Comparison of ENCODE assay signal across 11 cellular contexts in genomic region chr10:129992356-129992755, GRCh38.
"Had no signal": no experiment of that assay in that cellular context is flagged by ENCODE, and none has a peak within 500 bp of the region (broad histone marks: within the 10 kb centered on the region; RNA-seq: fewer than 3 reads in every experiment).

No MANE protein-coding gene starts in this region.

- ATAC-seq: GM23338, HCT116 had no signal

- H3K4me2 ChIP-seq: GM23338 had no signal

- H3K4me1 ChIP-seq: HAP-1 had no signal

- H3K9me3 ChIP-seq: HAP-1 had no signal

- FAIRE-seq: H1, H54 had no signal

- H2AFZ ChIP-seq: GM23248, GM23338 had no signal

- DNase-seq: GM23248, GOT3, H7, H9, HCEC 1CT, HFFc6 had no signal

- H3K4me3 ChIP-seq: GM23248, GM23338, HAP-1 had no signal

- H3K36me3 ChIP-seq: HAP-1 had no signal
